11 cellular contexts compared by ENCODE assay signal in genomic region chr4:150033937-150034336, GRCh38. TPM values are rescaled to one million over a fixed set of nuclear protein-coding genes. Genes with fewer than 3 reads are reported as not detected.
DNase-seq lines count a peak whose midpoint lies in the region; ATAC-seq and TF ChIP-seq lines count a peak whose summit lies in the region.
"Had no signal": no experiment of that assay in that cellular context is flagged by ENCODE, and none has a peak within 500 bp of the region (broad histone marks: within the 10 kb centered on the region; RNA-seq: fewer than 3 reads in every experiment).

No MANE protein-coding gene starts in this region.

- no peaks in the 10 kb centered on the region for H3K27me3 ChIP-seq in hepatocyte
- H3K27me3 ChIP-seq: right atrium auricular region had no signal

- no peaks in the 10 kb centered on the region for H3K9me3 ChIP-seq in hepatocyte (ENCODE audit: low read depth)
- H3K9me3 ChIP-seq: right atrium auricular region had no signal

- no peak overlapping the region for H3K4me2 ChIP-seq in hepatocyte

- no peak for TF ChIP-seq CTCF in hepatocyte (IDR thresholded peaks at IDR 0.05; ENCODE audit: poor library complexity)

- ATAC-seq in GM21717 (IDR thresholded peaks at IDR 0.05; ENCODE audit: unreplicated experiment): no peak

- H2AFZ ChIP-seq in hepatocyte: no peak overlapping the region

- 51% methylated on average over 2 of the region's 2 CpGs for WGBS in hepatocyte (ENCODE audit: low lambda C conversion rate, missing lambda C conversion rate)

- H3K4me3 ChIP-seq in hepatocyte: no peak overlapping the region
- H3K4me3 ChIP-seq: dorsolateral prefrontal cortex, right atrium auricular region had no signal

- no peaks in the 10 kb centered on the region for H3K9me2 ChIP-seq in hepatocyte (replicated peaks; ENCODE audit: insufficient read depth)

- no peaks in the 10 kb centered on the region for H4K20me1 ChIP-seq in hepatocyte (ENCODE audit: insufficient read depth, poor library complexity, severe bottlenecking)

- peak; percentile 34 for DNase-seq in Daoy (ENCODE audit: low read depth)
- peak; percentile 4 for DNase-seq in NCI-H1105 (lab: John Stamatoyannopoulos, UW)
- peak; percentile 46 for DNase-seq in astrocyte of the hippocampus (ENCODE audit: low read depth, low spot score)
- peak; percentile 36 for DNase-seq in mucosa of gallbladder (ENCODE audit: low spot score)
- DNase-seq in hepatocyte (ENCODE audit: low spot score): no peak
- no peak for DNase-seq in activated CD4-positive, alpha-beta T cell treated with anti-CD3 and anti-CD28 coated beads for 1 hour
- DNase-seq: dorsolateral prefrontal cortex, NCI-H2227 treated with DMSO at 0.1 percent for 48 hours, T-helper 1 cell had no signal

- no peaks in the 10 kb centered on the region for H3K4me1 ChIP-seq in hepatocyte (ENCODE audit: insufficient read depth)
- H3K4me1 ChIP-seq: right atrium auricular region had no signal

- no peaks in the 10 kb centered on the region for H3K36me3 ChIP-seq in hepatocyte (replicated peaks; ENCODE audit: insufficient read depth, low read depth)
- H3K36me3 ChIP-seq: right atrium auricular region had no signal

- H3K79me2 ChIP-seq in hepatocyte: no peaks in the 10 kb centered on the region

- no peak overlapping the region for H3K27ac ChIP-seq in hepatocyte
- H3K27ac ChIP-seq: dorsolateral prefrontal cortex, right atrium auricular region had no signal

RNA-seq across cellular contexts. Expression of gene DCLK2, which starts 44.3 kb away (rescaled TPM):
- total RNA-seq in Daoy (2014; rRNA removed; shearing (Covaris generic)): 9.7 and 13.5 TPM in 2 replicates
- total RNA-seq in mucosa of gallbladder (14.0 TPM), hepatocyte (2.2 and 2.8 TPM in 2 replicates)
- 1.5 and 2.7 TPM in 2 replicates for polyA plus RNA-seq in hepatocyte

Comparison
In these comparisons a context has a peak if more than half of its experiments do, and no peak if none do; other contexts are left out.
1. DNase-seq: peak in Daoy (single experiment), NCI-H1105 (single experiment), astrocyte of the hippocampus (single experiment) and mucosa of gallbladder (single experiment); none in hepatocyte (single experiment) and activated CD4-positive, alpha-beta T cell treated with anti-CD3 and anti-CD28 coated beads for 1 hour (single experiment).